17 cellular contexts compared by ENCODE assay signal in the genomic region with DNA sequence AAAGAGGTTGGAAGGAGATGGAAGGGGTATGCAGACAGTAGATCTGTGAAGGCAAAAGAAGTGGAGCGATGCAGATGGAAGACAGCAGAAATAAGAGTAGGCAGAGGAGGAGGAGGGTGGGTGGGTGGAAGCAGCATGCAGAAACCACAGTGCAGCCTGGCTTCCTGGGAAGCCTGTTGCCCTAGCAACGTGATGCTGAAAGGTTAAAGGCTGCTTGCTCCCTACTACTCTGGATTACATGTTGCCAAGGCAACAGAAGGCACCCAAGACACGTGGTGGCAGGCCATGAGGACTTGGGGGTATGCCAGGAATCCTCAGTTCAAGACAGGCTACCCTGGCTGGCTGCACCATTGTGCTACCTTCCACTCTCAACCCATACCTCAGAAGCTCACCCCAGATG.
DNase-seq lines count a peak whose midpoint lies in the region; ATAC-seq and TF ChIP-seq lines count a peak whose summit lies in the region.
"Had no signal": no experiment of that assay in that cellular context is flagged by ENCODE, and none has a peak within 500 bp of the region (broad histone marks: within the 10 kb centered on the region; RNA-seq: fewer than 3 reads in every experiment).

No MANE protein-coding gene starts in this region.

- H3K27me3 ChIP-seq in gastrocnemius medialis = no peaks in the 10 kb centered on the region
- H3K27me3 ChIP-seq: tibial artery had no signal

- H3K27ac Mint-ChIP-seq in glutamatergic neuron (ENCODE audit: unreplicated experiment) = no peak overlapping the region
- H3K27ac Mint-ChIP-seq: activated CD4-positive, alpha-beta memory T cell treated with anti-CD3 and anti-CD28 coated beads for 36 hours; activated T-helper 17 cell treated with anti-CD3 and anti-CD28 coated beads, Interleukin-2, amount 50 U/mL, for 72 hours; CD4-positive, alpha-beta T cell; stimulated activated effector memory CD8-positive, alpha-beta T cell treated with anti-CD3 and anti-CD28 coated beads, Interleukin-12 subunit alpha, Interleukin-12 subunit beta, amount 100 ng/mL, for 72 hours had no signal

- no peak for TF ChIP-seq POLR2A in gastrocnemius medialis (IDR thresholded peaks at IDR 0.05)

- no peak for TF ChIP-seq CTCF in glutamatergic neuron (IDR thresholded peaks at IDR 0.05; ENCODE audit: partially characterized antibody, unreplicated experiment)
- TF ChIP-seq CTCF in gastrocnemius medialis (IDR thresholded peaks at IDR 0.05 in 4 of 5, conservative IDR thresholded peaks at IDR 0.05 in 1 of 5) = no peak

- H3K4me1 ChIP-seq in gastrocnemius medialis = no peaks in the 10 kb centered on the region
- H3K4me1 ChIP-seq: A549, tibial artery had no signal

- no peak overlapping the region for H3K4me3 ChIP-seq in gastrocnemius medialis
- H3K4me3 ChIP-seq: A549, skin epidermis, tibial artery had no signal

- peak; percentile 8 for DNase-seq in NCI-H345 (lab: John Stamatoyannopoulos, UW)
- no peak for DNase-seq in NCI-H345 treated with DMSO at 0.1 percent for 48 hours (lab: John Stamatoyannopoulos, UW; ENCODE audit: unreplicated experiment)
- peak; percentile 66 for DNase-seq in NCI-H2227 (lab: John Stamatoyannopoulos, UW; ENCODE audit: unreplicated experiment)
- DNase-seq in glutamatergic neuron = peak; percentile 33
- DNase-seq in retina = peak; percentile 53
- DNase-seq in gastrocnemius medialis = no peak
- no peak for DNase-seq in NK-92 (lab: John Stamatoyannopoulos, UW; ENCODE audit: unreplicated experiment)
- DNase-seq: activated CD4-positive, alpha-beta memory T cell treated with anti-CD3 and anti-CD28 coated beads for 36 hours; CD4-positive, alpha-beta T cell; cerebellar nuclear complex; NCI-H526; tibial artery had no signal

- H3K36me3 Mint-ChIP-seq in glutamatergic neuron (ENCODE audit: unreplicated experiment) = no peaks in the 10 kb centered on the region
- H3K36me3 Mint-ChIP-seq: activated CD4-positive, alpha-beta memory T cell treated with anti-CD3 and anti-CD28 coated beads for 36 hours; stimulated activated effector memory CD8-positive, alpha-beta T cell treated with anti-CD3 and anti-CD28 coated beads, Interleukin-12 subunit alpha, Interleukin-12 subunit beta, amount 100 ng/mL, for 72 hours had no signal

- H3K36me3 ChIP-seq in gastrocnemius medialis = no peaks in the 10 kb centered on the region
- H3K36me3 ChIP-seq: tibial artery had no signal

- peaks cover 5% of the 10 kb centered on the region for H3K27me3 Mint-ChIP-seq in glutamatergic neuron (ENCODE audit: unreplicated experiment)

- H3K4me3 Mint-ChIP-seq in glutamatergic neuron (ENCODE audit: unreplicated experiment) = no peak overlapping the region
- H3K4me3 Mint-ChIP-seq: activated CD4-positive, alpha-beta memory T cell treated with anti-CD3 and anti-CD28 coated beads for 36 hours; activated T-helper 17 cell treated with anti-CD3 and anti-CD28 coated beads, Interleukin-2, amount 50 U/mL, for 72 hours; CD4-positive, alpha-beta T cell; stimulated activated effector memory CD8-positive, alpha-beta T cell treated with anti-CD3 and anti-CD28 coated beads, Interleukin-12 subunit alpha, Interleukin-12 subunit beta, amount 100 ng/mL, for 72 hours had no signal

- intact Hi-C loops in gastrocnemius medialis (cut with DNase I; ENCODE audit: low total_unique reads) = no loop called here

- H3K9me3 Mint-ChIP-seq in glutamatergic neuron (ENCODE audit: unreplicated experiment) = no peaks in the 10 kb centered on the region
- H3K9me3 Mint-ChIP-seq: activated CD4-positive, alpha-beta memory T cell treated with anti-CD3 and anti-CD28 coated beads for 36 hours; activated T-helper 17 cell treated with anti-CD3 and anti-CD28 coated beads, Interleukin-2, amount 50 U/mL, for 72 hours; CD4-positive, alpha-beta T cell had no signal

- H3K27ac ChIP-seq in gastrocnemius medialis = no peak overlapping the region
- H3K27ac ChIP-seq: A549, skin epidermis, tibial artery had no signal

- no peaks in the 10 kb centered on the region for H3K9me3 ChIP-seq in gastrocnemius medialis
- H3K9me3 ChIP-seq: A549, tibial artery had no signal

- in situ Hi-C loops in gastrocnemius medialis (cut with MboI; ENCODE audit: low sequenced_read_pairs in 4 of 4) = loop anchor here in 2 of 4 donors (25.0 kb wide), 1 partner anchor 310 kb away; no protein-coding TSS in a partner anchor

- ATAC-seq in gastrocnemius medialis (no peak), GM18498 (IDR thresholded peaks at IDR 0.05; ENCODE audit: unreplicated experiment) (no peak)
- ATAC-seq: A549; activated T-helper 17 cell treated with anti-CD3 and anti-CD28 coated beads, Interleukin-2, amount 50 U/mL, for 72 hours; stimulated activated effector memory CD8-positive, alpha-beta T cell treated with anti-CD3 and anti-CD28 coated beads, Interleukin-12 subunit alpha, Interleukin-12 subunit beta, amount 100 ng/mL, for 72 hours had no signal

- no peaks in the 10 kb centered on the region for H3K4me1 Mint-ChIP-seq in glutamatergic neuron (ENCODE audit: low read depth, unreplicated experiment)
- H3K4me1 Mint-ChIP-seq: activated T-helper 17 cell treated with anti-CD3 and anti-CD28 coated beads, Interleukin-2, amount 50 U/mL, for 72 hours; stimulated activated effector memory CD8-positive, alpha-beta T cell treated with anti-CD3 and anti-CD28 coated beads, Interleukin-12 subunit alpha, Interleukin-12 subunit beta, amount 100 ng/mL, for 72 hours had no signal

Comparison
In these comparisons a context has a peak if more than half of its experiments do, and no peak if none do; other contexts are left out.
1. DNase-seq: peak in NCI-H345 (single experiment), NCI-H2227 (single experiment), glutamatergic neuron (single experiment) and retina (single experiment); none in NCI-H345 treated with DMSO at 0.1 percent for 48 hours (single experiment), gastrocnemius medialis (0 of 2) and NK-92 (single experiment).